In genomic region chr7:100022621-100023020, GRCh38 we compare ENCODE assay signal across 1 cellular context.
TF ChIP-seq lines count a peak whose summit lies in the region.

No MANE protein-coding gene starts in this region.

TF ChIP-seq in SK-N-SH treated with all-trans-retinoic acid at 6 μM for 48 hours, 23 proteins besides CTCF, POLR2A, EP300 and RAD21 (continued from another document):
- no peak for TF ChIP-seq POU6F1 (CRISPR knock-in tag; IDR thresholded peaks at IDR 0.05; ENCODE audit: borderline replicate concordance, low read depth)
- no peak for TF ChIP-seq ZNF565 (CRISPR knock-in tag; conservative IDR thresholded peaks at IDR 0.05; ENCODE audit: low read depth)
- no peak for TF ChIP-seq CREB5 (CRISPR knock-in tag; IDR thresholded peaks at IDR 0.05; ENCODE audit: low read depth)
- no peak for TF ChIP-seq CSDC2 (CRISPR knock-in tag; IDR thresholded peaks at IDR 0.05)
